ENCODE assay signal across 21 cellular contexts in the genomic region with DNA sequence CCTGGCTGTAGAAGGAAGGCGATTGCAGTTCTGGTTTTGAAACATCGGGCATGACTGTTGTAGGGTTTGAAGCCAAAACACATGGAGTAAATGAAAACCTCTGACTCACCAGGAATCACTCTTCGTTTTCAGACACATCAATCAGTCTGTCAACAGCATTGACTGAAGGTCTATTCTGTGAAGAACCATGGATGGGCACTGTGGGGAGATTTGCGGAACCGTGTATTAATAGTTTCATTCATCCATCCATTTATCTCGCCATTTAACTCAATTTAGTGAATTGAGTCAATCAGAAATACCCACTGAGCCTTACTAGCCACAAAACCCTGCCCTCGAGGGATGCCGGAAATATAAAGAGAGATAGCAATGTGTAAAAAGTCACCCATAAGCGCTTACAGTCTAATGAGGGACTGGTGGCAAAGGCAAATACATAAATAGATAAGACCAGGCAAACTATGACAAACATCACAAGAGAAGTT.
DNase-seq lines count a peak whose midpoint lies in the region; ATAC-seq and TF ChIP-seq lines count a peak whose summit lies in the region.
"Had no signal": no experiment of that assay in that cellular context is flagged by ENCODE, and none has a peak within 500 bp of the region (broad histone marks: within the 10 kb centered on the region; RNA-seq: fewer than 3 reads in every experiment).

No MANE protein-coding gene starts in this region.

- DNase-seq in A673 (ENCODE audit: low spot score) (peak; percentile 12), MG63 (no peak), H9 (no peak), mesendoderm (no peak)
- DNase-seq: activated B cell treated with CpG ODN at 0.5 μM for 24 hours, foreskin keratinocyte, kidney glomerular epithelial cell, natural killer cell, NCI-H1436, NCI-H446 had no signal

- H3K23me2 ChIP-seq in H9 (ENCODE audit: insufficient read length, low read depth, low read length, poor library complexity, severe bottlenecking) = no peaks in the 10 kb centered on the region

- POLR2A ChIA-PET in A673 (lab: Charles Lee; ENCODE audit: low non-redundant PET) = no interaction called here

- H3K9me3 ChIP-seq in A673 (ENCODE audit: low read depth, low read length, poor library complexity, severe bottlenecking) = no peaks in the 10 kb centered on the region
- H3K9me3 ChIP-seq in OCI-LY3 (ENCODE audit: insufficient read depth, low read length) = no peaks in the 10 kb centered on the region
- H3K9me3 ChIP-seq in MG63 = no peaks in the 10 kb centered on the region; the same call in 1 of the 2 replicates
- H3K9me3 ChIP-seq in H9 (ENCODE audit: control insufficient read depth, low read depth, low read length) = no peaks in the 10 kb centered on the region
- H3K9me3 ChIP-seq: breast epithelium, SJSA1 had no signal

- CTCF ChIA-PET in A673 (lab: Charles Lee) = no interaction called here

- H3K27ac Mint-ChIP-seq in H9 = no peak overlapping the region
- H3K27ac Mint-ChIP-seq: activated B cell treated with CpG ODN at 0.5 μM for 24 hours; activated T-helper 1 cell treated with anti-CD3 and anti-CD28 coated beads, Interleukin-12 subunit alpha, Interleukin-12 subunit beta, Interleukin-2, Interleukin-4 antibody, amounts not matched to agents 30 ng/mL and 10 ng/mL and 1 ng/mL, durations not matched to agents 14 hours and 24 hours and 36 hours; dendritic cell treated with granulocyte-macrophage colony-stimulating factor and Interleukin-4, amounts not matched to agents 40 ng/mL and 50 ng/mL, for 4 days; memory B cell; natural killer cell; T-helper 2 cell treated with Interferon-gamma antibody and Interleukin-4, amounts not matched to agents 5 μg/mL and 100 μg/mL, for 36 hours had no signal

- no peak overlapping the region for H3K4ac ChIP-seq in H9 (ENCODE audit: low read depth, low read length)
- H3K4ac ChIP-seq in mesendoderm (ENCODE audit: low read depth, low read length) = no peak overlapping the region

- no peak overlapping the region for H3K4me3 Mint-ChIP-seq in H9
- H3K4me3 Mint-ChIP-seq: activated B cell treated with CpG ODN at 0.5 μM for 24 hours; activated T-helper 1 cell treated with anti-CD3 and anti-CD28 coated beads, Interleukin-12 subunit alpha, Interleukin-12 subunit beta, Interleukin-2, Interleukin-4 antibody, amounts not matched to agents 30 ng/mL and 10 ng/mL and 1 ng/mL, durations not matched to agents 14 hours and 24 hours and 36 hours; dendritic cell treated with granulocyte-macrophage colony-stimulating factor and Interleukin-4, amounts not matched to agents 40 ng/mL and 50 ng/mL, for 4 days; memory B cell; natural killer cell; T-helper 2 cell treated with Interferon-gamma antibody and Interleukin-4, amounts not matched to agents 5 μg/mL and 100 μg/mL, for 36 hours had no signal

- H4K20me1 ChIP-seq in OCI-LY3 (ENCODE audit: insufficient read depth, low read length) (peaks cover 43% of the 10 kb centered on the region), H9 (ENCODE audit: control insufficient read depth, insufficient read depth, insufficient read length) (no peaks in the 10 kb centered on the region)

- H3K4me1 Mint-ChIP-seq in H9 = no peaks in the 10 kb centered on the region; a peak in 2 of 4 replicates
- H3K4me1 Mint-ChIP-seq: activated B cell treated with CpG ODN at 0.5 μM for 24 hours, natural killer cell had no signal

- intact Hi-C loops in A673 (cut with micrococcal nuclease; ENCODE audit: unreplicated experiment) = no loop called here

- no CpG with 5 or more reads among the region's 9 CpGs for WGBS in H9 (ENCODE audit: extremely low coverage, insufficient read length, low lambda C conversion rate)
- no CpG with 5 or more reads among the region's 9 CpGs for WGBS in mesendoderm (ENCODE audit: extremely low coverage, insufficient coverage, low lambda C conversion rate)

- H2AK5ac ChIP-seq in H9 (ENCODE audit: insufficient read length, low read length) = no peak overlapping the region
- H2AK5ac ChIP-seq in mesendoderm (ENCODE audit: low read length) = no peak overlapping the region

- H3K27ac ChIP-seq in A673 (ENCODE audit: low read depth, low read length, poor library complexity, severe bottlenecking) (no peak overlapping the region), OCI-LY3 (ENCODE audit: low read length) (no peak overlapping the region), H9 (ENCODE audit: insufficient read length, low read depth, low read length) (no peak overlapping the region), mesendoderm (ENCODE audit: low read depth, low read length) (no peak overlapping the region)
- H3K27ac ChIP-seq: breast epithelium, foreskin keratinocyte, parathyroid adenoma, SJSA1 had no signal

- H3K4me1 ChIP-seq in A673 (ENCODE audit: insufficient read depth, low read length, poor library complexity, severe bottlenecking) (no peaks in the 10 kb centered on the region), OCI-LY3 (ENCODE audit: low read length) (peaks cover 32% of the 10 kb centered on the region), H9 (ENCODE audit: insufficient read depth, low read length) (no peaks in the 10 kb centered on the region), mesendoderm (ENCODE audit: control insufficient read depth, low read depth, low read length) (peaks cover 2% of the 10 kb centered on the region)
- H3K4me1 ChIP-seq: breast epithelium, foreskin keratinocyte, parathyroid adenoma, SJSA1 had no signal

- no peak overlapping the region for H2BK5ac ChIP-seq in H9 (ENCODE audit: insufficient read length, low read length)
- H2BK5ac ChIP-seq in mesendoderm (ENCODE audit: low read length) = no peak overlapping the region

- no TSS peak for BruUV-seq in A673 (replicated peaks; lab: Mats Ljungman, UMichigan)

- H3K18ac ChIP-seq in H9 (ENCODE audit: insufficient read length, low read depth, low read length) (no peak overlapping the region), mesendoderm (ENCODE audit: low read length) (no peak overlapping the region)

- no peak for TF ChIP-seq CTCF in A673 (conservative IDR thresholded peaks at IDR 0.05; ENCODE audit: low read depth, low read length)
- TF ChIP-seq CTCF in OCI-LY3 (IDR thresholded peaks at IDR 0.05; ENCODE audit: low read depth, low read length) = no peak
- no peak for TF ChIP-seq CTCF in H9 (conservative IDR thresholded peaks at IDR 0.05)

- no peak overlapping the region for H2AFZ ChIP-seq in OCI-LY3 (ENCODE audit: low read depth, low read length)
- no peak overlapping the region for H2AFZ ChIP-seq in H9 (ENCODE audit: low read length)
- H2AFZ ChIP-seq: parathyroid adenoma had no signal

- no peak overlapping the region for H4K8ac ChIP-seq in H9 (replicated peaks; ENCODE audit: insufficient read length, low read depth, low read length)
- H4K8ac ChIP-seq in mesendoderm (ENCODE audit: low read depth, low read length) = no peak overlapping the region

- no peaks in the 10 kb centered on the region for H3K79me2 ChIP-seq in OCI-LY3 (ENCODE audit: low read length)
- no peaks in the 10 kb centered on the region for H3K79me2 ChIP-seq in H9 (ENCODE audit: insufficient read depth, low read length)
- no peaks in the 10 kb centered on the region for H3K79me2 ChIP-seq in mesendoderm (ENCODE audit: control insufficient read depth, insufficient read depth, low read length)
- H3K79me2 ChIP-seq: parathyroid adenoma had no signal

- H3K36me3 Mint-ChIP-seq in H9 (ENCODE audit: insufficient read depth in 1 of 3, low read depth in 3 of 3) = peaks cover 0 to 3% (median 0%) of the 10 kb centered on the region in 3 experiments; a peak in 2 of 7 replicates
- H3K36me3 Mint-ChIP-seq: memory B cell, natural killer cell had no signal

- H3K23ac ChIP-seq in H9 (ENCODE audit: insufficient read length, low read depth, low read length) (no peak overlapping the region), mesendoderm (ENCODE audit: low read length) (no peak overlapping the region)

- no peak overlapping the region for H2BK120ac ChIP-seq in H9 (ENCODE audit: low read depth, low read length, poor library complexity, severe bottlenecking)
- H2BK120ac ChIP-seq in mesendoderm (ENCODE audit: low read depth, low read length) = no peak overlapping the region

- H3K9me3 Mint-ChIP-seq in H9 = peaks cover 6 to 7% of the 10 kb centered on the region in 2 experiments; a peak in 3 of 5 replicates
- H3K9me3 Mint-ChIP-seq: T-helper 2 cell treated with Interferon-gamma antibody and Interleukin-4, amounts not matched to agents 5 μg/mL and 100 μg/mL, for 36 hours had no signal

- no peak overlapping the region for H4K91ac ChIP-seq in H9 (ENCODE audit: insufficient read length, low read depth, low read length)

- H3K27me3 Mint-ChIP-seq in H9 (ENCODE audit: low read depth) = peaks cover 3% of the 10 kb centered on the region
- H3K27me3 Mint-ChIP-seq: activated B cell treated with CpG ODN at 0.5 μM for 24 hours; dendritic cell treated with granulocyte-macrophage colony-stimulating factor and Interleukin-4, amounts not matched to agents 40 ng/mL and 50 ng/mL, for 4 days had no signal

- H3K27me3 ChIP-seq in A673 (replicated peaks; ENCODE audit: insufficient read depth, low read depth, low read length, poor library complexity) = peaks cover 12% of the 10 kb centered on the region
- peaks cover 53% of the 10 kb centered on the region for H3K27me3 ChIP-seq in OCI-LY3 (ENCODE audit: low read depth, low read length)
- H3K27me3 ChIP-seq in MG63 = no peaks in the 10 kb centered on the region
- H3K27me3 ChIP-seq in H9 (ENCODE audit: insufficient read depth, low read length) = no peaks in the 10 kb centered on the region
- no peaks in the 10 kb centered on the region for H3K27me3 ChIP-seq in mesendoderm (ENCODE audit: insufficient read depth, low read length, poor library complexity)
- H3K27me3 ChIP-seq: breast epithelium, foreskin keratinocyte, SJSA1 had no signal

- H2BK20ac ChIP-seq in H9 (ENCODE audit: low read depth, low read length, poor library complexity, severe bottlenecking) = no peak overlapping the region

- H3K36me3 ChIP-seq in A673 (ENCODE audit: insufficient read depth, low read length, poor library complexity, severe bottlenecking) = no peaks in the 10 kb centered on the region
- H3K36me3 ChIP-seq in OCI-LY3 (replicated peaks; ENCODE audit: low read depth, low read length) = no peaks in the 10 kb centered on the region
- H3K36me3 ChIP-seq in MG63 = no peaks in the 10 kb centered on the region
- no peaks in the 10 kb centered on the region for H3K36me3 ChIP-seq in mesendoderm (ENCODE audit: control insufficient read depth, insufficient read depth, low read length)
- H3K36me3 ChIP-seq: breast epithelium, SJSA1 had no signal

- H3K56ac ChIP-seq in H9 (ENCODE audit: insufficient read length, low read depth, low read length) (no peak overlapping the region), mesendoderm (ENCODE audit: low read length) (no peak overlapping the region)

- no peak overlapping the region for H3K14ac ChIP-seq in H9 (ENCODE audit: insufficient read depth, low read length)

- H3K4me3 ChIP-seq in A673 (ENCODE audit: low read depth, low read length, poor library complexity, severe bottlenecking) (no peak overlapping the region), OCI-LY3 (ENCODE audit: low read length) (peak overlapping the region; percentile 51), MG63 (no peak overlapping the region), mesendoderm (ENCODE audit: low read length) (no peak overlapping the region)
- H3K4me3 ChIP-seq: breast epithelium, SJSA1 had no signal

- H3K79me1 ChIP-seq in H9 (ENCODE audit: insufficient read depth, low read depth, low read length, poor library complexity, severe bottlenecking) (no peaks in the 10 kb centered on the region), mesendoderm (ENCODE audit: low read length) (no peaks in the 10 kb centered on the region)

- H2BK15ac ChIP-seq in H9 (ENCODE audit: low read depth, low read length) = no peak overlapping the region
- no peak overlapping the region for H2BK15ac ChIP-seq in mesendoderm (replicated peaks; ENCODE audit: low read depth)

- H3K9ac ChIP-seq in OCI-LY3 (ENCODE audit: low read length) (no peak overlapping the region), H9 (ENCODE audit: extremely low read depth, insufficient read length, low read length) (no peak overlapping the region), mesendoderm (ENCODE audit: low read length) (no peak overlapping the region)
- H3K9ac ChIP-seq: parathyroid adenoma had no signal

- H3K4me2 ChIP-seq in OCI-LY3 (ENCODE audit: low read length) (peak overlapping the region; percentile 72), H9 (ENCODE audit: insufficient read depth, insufficient read length, low read length) (no peak overlapping the region), mesendoderm (ENCODE audit: low read length) (no peak overlapping the region)

- H4K5ac ChIP-seq in H9 (ENCODE audit: insufficient read length, low read depth, low read length) (no peak overlapping the region), mesendoderm (ENCODE audit: low read length) (no peak overlapping the region)

- peak; percentile 19 for ATAC-seq in GM18870 (IDR thresholded peaks at IDR 0.05; ENCODE audit: unreplicated experiment)
- peak; percentile 28 for ATAC-seq in HG02981 (IDR thresholded peaks at IDR 0.05; ENCODE audit: unreplicated experiment)
- no peak for ATAC-seq in GM19395 (IDR thresholded peaks at IDR 0.05; ENCODE audit: unreplicated experiment)
- ATAC-seq: foreskin keratinocyte, natural killer cell had no signal

- H2BK12ac ChIP-seq in H9 (ENCODE audit: insufficient read length, low read depth, low read length) = no peak overlapping the region

- no peak overlapping the region for H3T11ph ChIP-seq in H9 (ENCODE audit: low read length)
